ENCODE assay signal across 10 cellular contexts in genomic region chr12:107622005-107622404, GRCh38.
DNase-seq lines count a peak whose midpoint lies in the region; ATAC-seq, FAIRE-seq and TF ChIP-seq lines count a peak whose summit lies in the region.
"Had no signal": no experiment of that assay in that cellular context is flagged by ENCODE, and none has a peak within 500 bp of the region (broad histone marks: within the 10 kb centered on the region; RNA-seq: fewer than 3 reads in every experiment).

No MANE protein-coding gene starts in this region.

- DNase-seq in activated CD4-positive, alpha-beta T cell treated with anti-CD3 and anti-CD28 coated beads, Interleukin-2, amount 50 U/mL, for 48 hours: peak; percentile 3 to 11
- no peak for DNase-seq in activated CD4-positive, alpha-beta T cell treated with anti-CD3 and anti-CD28 coated beads, Interleukin-2, amount 50 U/mL, for 1 hour
- DNase-seq in LHCN-M2 (ENCODE audit: low read depth) (peak; percentile 12), bronchial epithelial cell (ENCODE audit: low read depth) (peak; percentile 13), progenitor cell of endocrine pancreas (ENCODE audit: low spot score, unreplicated experiment) (no peak), substantia nigra (lab: John Stamatoyannopoulos, UW) (no peak), COLO668 (lab: John Stamatoyannopoulos, UW; ENCODE audit: unreplicated experiment) (no peak)
- DNase-seq: anterior cingulate cortex, KG1 had no signal

- peaks cover 3% of the 10 kb centered on the region for H3K36me3 Mint-ChIP-seq in progenitor cell of endocrine pancreas (ENCODE audit: insufficient read depth)

- H3K4me3 Mint-ChIP-seq in progenitor cell of endocrine pancreas (ENCODE audit: low read depth): no peak overlapping the region

- ATAC-seq in GM21515 (IDR thresholded peaks at IDR 0.05; ENCODE audit: unreplicated experiment): no peak

- no peak overlapping the region for H3K4me3 ChIP-seq in bronchial epithelial cell (ENCODE audit: low read depth, low read length)

- H3K27me3 Mint-ChIP-seq in progenitor cell of endocrine pancreas: no peaks in the 10 kb centered on the region

- peak; percentile 38 for TF ChIP-seq CTCF in bronchial epithelial cell (IDR thresholded peaks at IDR 0.05; ENCODE audit: insufficient read depth, low read length, severe bottlenecking)
- TF ChIP-seq CTCF in progenitor cell of endocrine pancreas (IDR thresholded peaks at IDR 0.05; ENCODE audit: unreplicated experiment): peak; percentile 41

- no peaks in the 10 kb centered on the region for H3K27me3 ChIP-seq in bronchial epithelial cell (ENCODE audit: control insufficient read depth, insufficient read depth, low read length)

- H3K27ac ChIP-seq in substantia nigra (ENCODE audit: low read depth, low read length, poor library complexity, severe bottlenecking): no peak overlapping the region

- FAIRE-seq in bronchial epithelial cell (lab: Jason Lieb, UNC): no peak

- peaks cover 4% of the 10 kb centered on the region for H3K36me3 ChIP-seq in bronchial epithelial cell (ENCODE audit: control insufficient read depth, insufficient read depth, low read length)

- no peaks in the 10 kb centered on the region for H3K4me1 Mint-ChIP-seq in progenitor cell of endocrine pancreas (ENCODE audit: low read depth)

- H3K27ac Mint-ChIP-seq in progenitor cell of endocrine pancreas: no peak overlapping the region

- H3K9me3 Mint-ChIP-seq in progenitor cell of endocrine pancreas (ENCODE audit: low read depth): peaks cover 12% of the 10 kb centered on the region

Comparison
In these comparisons a context has a peak if more than half of its experiments do, and no peak if none do; other contexts are left out.
1. DNase-seq: peak in activated CD4-positive, alpha-beta T cell treated with anti-CD3 and anti-CD28 coated beads, Interleukin-2, amount 50 U/mL, for 48 hours (2 of 2), LHCN-M2 (single experiment) and bronchial epithelial cell (single experiment); none in activated CD4-positive, alpha-beta T cell treated with anti-CD3 and anti-CD28 coated beads, Interleukin-2, amount 50 U/mL, for 1 hour (single experiment), progenitor cell of endocrine pancreas (single experiment), substantia nigra (0 of 49) and COLO668 (single experiment).